In genomic region chr15:39205506-39206371, GRCh38 we compare ENCODE assay signal across 29 cellular contexts.
A peak's percentile ranks its signal among the peaks of the same experiment; 100 is the strongest.
DNase-seq lines count a peak whose midpoint lies in the region; ATAC-seq, FAIRE-seq and TF ChIP-seq lines count a peak whose summit lies in the region.
"Had no signal": no experiment of that assay in that cellular context is flagged by ENCODE, and none has a peak within 500 bp of the region (broad histone marks: within the 10 kb centered on the region; RNA-seq: fewer than 3 reads in every experiment).

No MANE protein-coding gene starts in this region.

- POLR2A ChIA-PET in MCF 10A (lab: Yijun Ruan, JAX), result interaction anchor here (1.0 to 1.3 kb wide), 3 partner anchors 7 to 22 kb away, joined by 3 read pairs; no protein-coding TSS in a partner anchor

- H2AFZ ChIP-seq in mammary epithelial cell (ENCODE audit: low read depth, low read length), result no peak overlapping the region
- H2AFZ ChIP-seq in astrocyte (ENCODE audit: low read depth, low read length), result no peak overlapping the region
- H2AFZ ChIP-seq: PC-9 had no signal

- intact Hi-C loops in MCF 10A (cut with micrococcal nuclease), result no loop called here
- intact Hi-C loops in mammary epithelial cell (cut with micrococcal nuclease), result no loop called here
- intact Hi-C loops in uterus (cut with DNase I; ENCODE audit: low total_unique reads), result no loop called here

- FAIRE-seq in astrocyte (lab: Jason Lieb, UNC), result peak; percentile 43
- FAIRE-seq: GM12878 had no signal

- H3K79me2 ChIP-seq in mammary epithelial cell (ENCODE audit: insufficient read depth, low read length) (no peaks in the 10 kb centered on the region), astrocyte (ENCODE audit: insufficient read depth, low read length) (no peaks in the 10 kb centered on the region)

- H3K36me3 Mint-ChIP-seq in MCF 10A (ENCODE audit: insufficient read depth, unreplicated experiment) (no peaks in the 10 kb centered on the region), astrocyte (ENCODE audit: low read depth, unreplicated experiment) (peaks cover 2% of the 10 kb centered on the region)
- H3K36me3 Mint-ChIP-seq: CD8-positive, alpha-beta T cell had no signal

- H3K4me3 Mint-ChIP-seq in MCF 10A (ENCODE audit: unreplicated experiment), result no peak overlapping the region
- H3K4me3 Mint-ChIP-seq in astrocyte (ENCODE audit: unreplicated experiment), result no peak overlapping the region
- H3K4me3 Mint-ChIP-seq: B cell; CD8-positive, alpha-beta T cell had no signal

- H3K27ac Mint-ChIP-seq in MCF 10A (ENCODE audit: low read depth, unreplicated experiment), result peak overlapping the region; percentile 7
- H3K27ac Mint-ChIP-seq in astrocyte (ENCODE audit: unreplicated experiment), result no peak overlapping the region
- H3K27ac Mint-ChIP-seq: B cell; CD8-positive, alpha-beta T cell had no signal

- H3K4me1 ChIP-seq in mammary epithelial cell (ENCODE audit: insufficient read depth, low read length) (peaks cover 30% of the 10 kb centered on the region), astrocyte (ENCODE audit: insufficient read depth, low read length) (no peaks in the 10 kb centered on the region), uterus (no peaks in the 10 kb centered on the region)

- BruUV-seq in MCF 10A (replicated peaks; lab: Mats Ljungman, UMichigan) (no TSS peak), mammary epithelial cell (replicated peaks; lab: Mats Ljungman, UMichigan) (no TSS peak)

- no peak overlapping the region for H3K4me2 ChIP-seq in mammary epithelial cell (ENCODE audit: insufficient read depth, low read depth, low read length)
- no peak overlapping the region for H3K4me2 ChIP-seq in astrocyte (ENCODE audit: low read length)
- H3K4me2 ChIP-seq: PC-9 had no signal

- H3K4me1 Mint-ChIP-seq in MCF 10A (ENCODE audit: insufficient read depth, unreplicated experiment) (peaks cover 38% of the 10 kb centered on the region), astrocyte (ENCODE audit: low read depth, unreplicated experiment) (peaks cover 1% of the 10 kb centered on the region)
- H3K4me1 Mint-ChIP-seq: B cell had no signal

- CTCF ChIA-PET in MCF 10A (lab: Yijun Ruan, JAX) (interaction anchor here (0.6 to 0.8 kb wide), 2 partner anchors 34 to 49 kb away, joined by 3 read pairs; no protein-coding TSS in a partner anchor), mammary epithelial cell (lab: Charles Lee; ENCODE audit: low non-redundant PET) (no interaction called here)

- H3K9me3 Mint-ChIP-seq in MCF 10A (ENCODE audit: unreplicated experiment), result peaks cover 7% of the 10 kb centered on the region
- peaks cover 15% of the 10 kb centered on the region for H3K9me3 Mint-ChIP-seq in astrocyte (ENCODE audit: unreplicated experiment)
- H3K9me3 Mint-ChIP-seq: CD8-positive, alpha-beta T cell had no signal

- TF ChIP-seq POLR2A in uterus (IDR thresholded peaks at IDR 0.05), result no peak

- H3K4me3 ChIP-seq in mammary epithelial cell (replicated peaks in 1 of 3; ENCODE audit: insufficient read depth in 1 of 3, low read depth in 2 of 3, low read length in 3 of 3), result no peak overlapping the region
- H3K4me3 ChIP-seq in astrocyte (ENCODE audit: insufficient read depth, low read depth, low read length), result no peak overlapping the region
- H3K4me3 ChIP-seq in uterus, result no peak overlapping the region
- H3K4me3 ChIP-seq: GM12878, PC-9, SJSA1 had no signal

- 94% methylated on average over 4 of the region's 4 CpGs for WGBS in mammary epithelial cell (ENCODE audit: low coverage, missing lambda C conversion rate)

- H4K20me1 ChIP-seq in mammary epithelial cell (ENCODE audit: insufficient read depth, low read length) (no peaks in the 10 kb centered on the region), astrocyte (ENCODE audit: insufficient read depth, low read length) (no peaks in the 10 kb centered on the region)

- TF ChIP-seq CTCF in MCF 10A (IDR thresholded peaks at IDR 0.05; ENCODE audit: unreplicated experiment) (no peak), mammary epithelial cell (conservative IDR thresholded peaks at IDR 0.05 in 1 of 2, IDR thresholded peaks at IDR 0.05 in 1 of 2; ENCODE audit: extremely low read depth in 1 of 2, insufficient read depth in 1 of 2, low read depth in 1 of 2, low read length in 2 of 2) (no peak), astrocyte (IDR thresholded peaks at IDR 0.05; ENCODE audit: insufficient read depth, low read depth, low read length) (no peak), uterus (IDR thresholded peaks at IDR 0.05) (no peak), GM20000 (IDR thresholded peaks at IDR 0.05; ENCODE audit: extremely low read depth, missing control alignments) (no peak)

- H3K27ac ChIP-seq in mammary epithelial cell (ENCODE audit: insufficient read depth, low read depth, low read length), result no peak overlapping the region
- no peak overlapping the region for H3K27ac ChIP-seq in astrocyte (ENCODE audit: low read depth, low read length)
- peak overlapping the region; percentile 42 to 43 for H3K27ac ChIP-seq in uterus
- H3K27ac ChIP-seq: 22Rv1, C4-2B, PC-9, SJSA1 had no signal

- H3K9ac ChIP-seq in mammary epithelial cell (ENCODE audit: insufficient read depth, low read length) (no peak overlapping the region), astrocyte (ENCODE audit: low read length) (no peak overlapping the region)

- H3K9me3 ChIP-seq in mammary epithelial cell (replicated peaks; ENCODE audit: insufficient read depth, low read length) (peaks cover 28% of the 10 kb centered on the region), astrocyte (ENCODE audit: insufficient read depth, low read depth, low read length) (no peaks in the 10 kb centered on the region), uterus (no peaks in the 10 kb centered on the region)
- H3K9me3 ChIP-seq: SJSA1 had no signal

- dilution Hi-C loops in mammary epithelial cell (cut with HindIII; ENCODE audit: low sequenced_read_pairs), result no loop called here

- no peak for ATAC-seq in GM18873 (IDR thresholded peaks at IDR 0.05; ENCODE audit: low FRiP score, unreplicated experiment)
- ATAC-seq: CD8-positive, alpha-beta T cell; GM12878; HCT116 had no signal

- H3K27me3 ChIP-seq in mammary epithelial cell (ENCODE audit: insufficient read depth, low read length) (no peaks in the 10 kb centered on the region), astrocyte (ENCODE audit: insufficient read depth, low read length) (no peaks in the 10 kb centered on the region), uterus (no peaks in the 10 kb centered on the region)
- H3K27me3 ChIP-seq: SJSA1 had no signal

- DNase-seq in MCF 10A (ENCODE audit: unreplicated experiment), result peak; percentile 59
- no peak for DNase-seq in mammary epithelial cell
- DNase-seq in astrocyte (ENCODE audit: low read depth), result no peak
- DNase-seq in fibroblast of peridontal ligament (ENCODE audit: extremely low read depth), result peak; percentile 64
- no peak for DNase-seq in uterus
- no peak for DNase-seq in NCI-H345 (lab: John Stamatoyannopoulos, UW)
- no peak for DNase-seq in GM20000 (ENCODE audit: low spot score)
- DNase-seq: Caco-2; CD8-positive, alpha-beta T cell; EL; GDM1; Karpas-422; NCI-H1105 treated with DMSO at 0.1 percent for 48 hours; NCI-H146; NCI-H1930; NCI-H2107; NCI-H446; NCI-H524 treated with DMSO at 0.1 percent for 48 hours; NCI-H82; NK-92 treated with Interleukin-12 subunit alpha and Interleukin-12 subunit beta, amount 100 ng/mL, for 24 hours; PC-9; Right ventricle myocardium superior had no signal

- in situ Hi-C loops in mammary epithelial cell (cut with MboI; ENCODE audit: low sequenced_read_pairs in 2 of 2), result no loop called here

- no peaks in the 10 kb centered on the region for H3K36me3 ChIP-seq in mammary epithelial cell (ENCODE audit: insufficient read depth, low read length)
- H3K36me3 ChIP-seq in astrocyte (ENCODE audit: insufficient read depth, low read length), result no peaks in the 10 kb centered on the region
- no peaks in the 10 kb centered on the region for H3K36me3 ChIP-seq in uterus
- H3K36me3 ChIP-seq: SJSA1 had no signal

- no peaks in the 10 kb centered on the region for H3K27me3 Mint-ChIP-seq in MCF 10A (ENCODE audit: insufficient read depth, unreplicated experiment)
- no peaks in the 10 kb centered on the region for H3K27me3 Mint-ChIP-seq in astrocyte (ENCODE audit: low read depth, unreplicated experiment)
- H3K27me3 Mint-ChIP-seq: B cell had no signal

Comparison
In these comparisons a context has a peak if more than half of its experiments do, and no peak if none do; other contexts are left out.
1. DNase-seq: peak in MCF 10A (single experiment) and fibroblast of peridontal ligament (single experiment); none in mammary epithelial cell (single experiment), astrocyte (single experiment), uterus (0 of 2), NCI-H345 (single experiment) and GM20000 (single experiment).
2. H3K27ac ChIP-seq: peak in uterus (2 of 2); none in mammary epithelial cell (single experiment) and astrocyte (single experiment).